ENCODE assay signal across 1 cellular context in the genomic region with DNA sequence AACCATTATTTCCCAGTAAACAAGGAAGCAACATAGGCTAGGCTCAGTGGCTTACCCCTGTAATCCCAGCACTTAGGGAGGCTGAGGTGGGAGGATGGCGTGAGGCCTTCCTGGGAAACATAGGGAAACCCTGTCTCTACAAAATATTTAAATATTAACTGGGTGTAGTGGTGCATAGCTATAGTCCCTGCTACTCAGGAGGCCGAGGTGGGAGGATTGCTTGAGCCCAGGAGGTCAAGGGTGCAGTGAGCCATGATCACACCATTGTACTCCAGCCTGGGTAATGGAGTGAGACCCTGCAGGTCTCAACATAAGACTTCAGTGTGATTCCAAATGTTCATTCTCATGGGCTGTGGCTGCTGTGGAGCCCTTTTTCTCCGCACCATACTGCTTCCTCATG.
TF ChIP-seq lines count a peak whose summit lies in the region.

No MANE protein-coding gene starts in this region.

TF ChIP-seq in IMR-90, 13 proteins besides CTCF, POLR2A, EP300 and RAD21:
- TF ChIP-seq RCOR1 (IDR thresholded peaks at IDR 0.05; ENCODE audit: insufficient replicate concordance, low read length) (no peak), CEBPB (IDR thresholded peaks at IDR 0.05; ENCODE audit: low read depth, low read length) (no peak), BHLHE40 (IDR thresholded peaks at IDR 0.05; ENCODE audit: low read depth, low read length) (no peak), SMC3 (IDR thresholded peaks at IDR 0.05; ENCODE audit: low read depth, low read length) (no peak), FOS (IDR thresholded peaks at IDR 0.05; ENCODE audit: low read depth, low read length) (no peak), CHD1 (IDR thresholded peaks at IDR 0.05; ENCODE audit: low read depth, low read length) (no peak), USF2 (IDR thresholded peaks at IDR 0.05; ENCODE audit: low read depth, low read length) (no peak), MXI1 (IDR thresholded peaks at IDR 0.05; ENCODE audit: borderline replicate concordance, low read depth, low read length) (no peak), MAZ (IDR thresholded peaks at IDR 0.05; ENCODE audit: borderline replicate concordance, low read depth, low read length) (no peak)
